In genomic region chr2:37877457-37878315, GRCh38 we compare ENCODE assay signal across 8 cellular contexts. TPM values are rescaled to one million over a fixed set of nuclear protein-coding genes. Genes with fewer than 3 reads are reported as not detected.
DNase-seq lines count a peak whose midpoint lies in the region; ATAC-seq, FAIRE-seq and TF ChIP-seq lines count a peak whose summit lies in the region.

No MANE protein-coding gene starts in this region.

- no peak overlapping the region for H4K8ac ChIP-seq in trophoblast cell (ENCODE audit: low read depth, low read length)

- no peak overlapping the region for H4K91ac ChIP-seq in trophoblast cell (ENCODE audit: low read depth, low read length)

- no peak overlapping the region for H2BK5ac ChIP-seq in trophoblast cell (ENCODE audit: low read depth, low read length, poor library complexity)

- H3K4me3 Mint-ChIP-seq in CD8-positive, alpha-beta memory T cell, result no peak overlapping the region
- H3K4me3 Mint-ChIP-seq in activated B cell treated with CpG ODN at 0.5 μM for 24 hours, result no peak overlapping the region

- H3K4me2 ChIP-seq in trophoblast cell (ENCODE audit: low read length), result no peak overlapping the region

- no peaks in the 10 kb centered on the region for H3K79me1 ChIP-seq in trophoblast cell (ENCODE audit: low read length)

- peaks cover 2 to 32% of the 10 kb centered on the region in 2 donors for H3K27me3 Mint-ChIP-seq in CD8-positive, alpha-beta memory T cell
- peaks cover 21% of the 10 kb centered on the region for H3K27me3 Mint-ChIP-seq in activated B cell treated with CpG ODN at 0.5 μM for 24 hours

- intact Hi-C loops in activated B cell treated with CpG ODN at 0.5 μM for 24 hours (cut with micrococcal nuclease), result loop anchor here (1.0 to 2.0 kb wide), 6 partner anchors 45 to 1097 kb away; no protein-coding TSS in a partner anchor

- H3K4ac ChIP-seq in trophoblast cell (ENCODE audit: low read depth, low read length), result no peak overlapping the region

- H3K36me3 ChIP-seq in CD8-positive, alpha-beta memory T cell (ENCODE audit: insufficient read depth, low read length), result no peaks in the 10 kb centered on the region
- no peaks in the 10 kb centered on the region for H3K36me3 ChIP-seq in trophoblast cell (ENCODE audit: control insufficient read depth in 1 of 2, insufficient read depth in 2 of 2, low read length in 2 of 2)

- DNase-seq in CD8-positive, alpha-beta memory T cell, result peak in 3 of 5 donors; percentile 12 to 45 (median 41)
- no peak for DNase-seq in GM19239 (ENCODE audit: insufficient read length, low spot score)
- peak; percentile 60 for DNase-seq in NCI-H2081 treated with DMSO at 0.1 percent for 48 hours (lab: John Stamatoyannopoulos, UW)
- DNase-seq in activated B cell treated with CpG ODN at 0.5 μM for 24 hours, result no peak
- DNase-seq in globus pallidus (ENCODE audit: low spot score), result peak; percentile 44
- peak; percentile 32 to 88 for DNase-seq in trophoblast cell

- no peak overlapping the region for H3K27ac Mint-ChIP-seq in CD8-positive, alpha-beta memory T cell
- no peak overlapping the region for H3K27ac Mint-ChIP-seq in activated B cell treated with CpG ODN at 0.5 μM for 24 hours

- no peaks in the 10 kb centered on the region for H3K27me3 ChIP-seq in CD8-positive, alpha-beta memory T cell (ENCODE audit: insufficient read depth, low read length, poor library complexity, severe bottlenecking)
- no peaks in the 10 kb centered on the region for H3K27me3 ChIP-seq in trophoblast cell (ENCODE audit: insufficient read depth, low read length)

- no peaks in the 10 kb centered on the region for H3K9me3 ChIP-seq in CD8-positive, alpha-beta memory T cell (ENCODE audit: low read length)
- H3K9me3 ChIP-seq in trophoblast cell (ENCODE audit: insufficient read depth, low read depth, low read length), result no peaks in the 10 kb centered on the region

- H2AFZ ChIP-seq in trophoblast cell (ENCODE audit: insufficient read depth, low read length, poor library complexity), result no peak overlapping the region

- no peaks in the 10 kb centered on the region for H3K4me1 ChIP-seq in CD8-positive, alpha-beta memory T cell (ENCODE audit: insufficient read depth, low read length)
- H3K4me1 ChIP-seq in trophoblast cell (ENCODE audit: control insufficient read depth in 1 of 2, insufficient read depth in 2 of 2, low read length in 2 of 2), result peaks cover 7 to 15% of the 10 kb centered on the region in 2 experiments

- CTCF ChIA-PET in CD8-positive, alpha-beta memory T cell (lab: Charles Lee), result interaction anchor here (0.6 to 8.5 kb wide), 36 partner anchors 8 to 1101 kb away, joined by 3 to 76 read pairs (median 4); partner anchors contain the start of genes GPATCH11 and HEATR5B
- CTCF ChIA-PET in activated B cell treated with CpG ODN at 0.5 μM for 24 hours (lab: Charles Lee), result interaction anchor here (0.8 to 7.2 kb wide), 25 partner anchors 12 to 1099 kb away, joined by 3 to 85 read pairs (median 4); partner anchors contain the start of genes CEBPZ and NDUFAF7

- POLR2A ChIA-PET in CD8-positive, alpha-beta memory T cell (lab: Charles Lee), result interaction anchor here (0.6 kb wide), 1 partner anchor 558 kb away, joined by 6 read pairs; no protein-coding TSS in a partner anchor
- POLR2A ChIA-PET in activated B cell treated with CpG ODN at 0.5 μM for 24 hours (lab: Charles Lee), result interaction anchor here (1.1 kb wide), 1 partner anchor 481 kb away, joined by 3 read pairs; no protein-coding TSS in a partner anchor

- ATAC-seq in activated B cell treated with CpG ODN at 0.5 μM for 24 hours (ENCODE audit: low read depth) (peak; percentile 57), GM21423 (IDR thresholded peaks at IDR 0.05; ENCODE audit: unreplicated experiment) (no peak), HG02623 (IDR thresholded peaks at IDR 0.05; ENCODE audit: unreplicated experiment) (no peak)

- no peaks in the 10 kb centered on the region for H3K9me3 Mint-ChIP-seq in CD8-positive, alpha-beta memory T cell
- no peaks in the 10 kb centered on the region for H3K9me3 Mint-ChIP-seq in activated B cell treated with CpG ODN at 0.5 μM for 24 hours

- peak; percentile 76 for TF ChIP-seq CTCF in activated B cell treated with CpG ODN at 0.5 μM for 24 hours (IDR thresholded peaks at IDR 0.05)

- no peak overlapping the region for H3K23ac ChIP-seq in trophoblast cell (ENCODE audit: low read length)

- H3K27ac ChIP-seq in CD8-positive, alpha-beta memory T cell (ENCODE audit: low read depth, low read length), result no peak overlapping the region
- no peak overlapping the region for H3K27ac ChIP-seq in trophoblast cell (ENCODE audit: low read depth, low read length)

- no peaks in the 10 kb centered on the region for H3K79me2 ChIP-seq in trophoblast cell (ENCODE audit: control insufficient read depth, insufficient read depth, low read length, poor library complexity)

- no peaks in the 10 kb centered on the region for H3K4me1 Mint-ChIP-seq in CD8-positive, alpha-beta memory T cell
- H3K4me1 Mint-ChIP-seq in activated B cell treated with CpG ODN at 0.5 μM for 24 hours, result peaks cover 3% of the 10 kb centered on the region

- no peak overlapping the region for H4K12ac ChIP-seq in trophoblast cell (ENCODE audit: low read depth, low read length)

- FAIRE-seq in GM19239 (lab: Jason Lieb, UNC), result peak; percentile 93

- H3K14ac ChIP-seq in trophoblast cell (ENCODE audit: low read length), result no peak overlapping the region

- no peaks in the 10 kb centered on the region for H3K36me3 Mint-ChIP-seq in CD8-positive, alpha-beta memory T cell
- no peaks in the 10 kb centered on the region for H3K36me3 Mint-ChIP-seq in activated B cell treated with CpG ODN at 0.5 μM for 24 hours (ENCODE audit: low read depth)

- no peak overlapping the region for H2AK5ac ChIP-seq in trophoblast cell (ENCODE audit: low read length)

- no peak overlapping the region for H2BK120ac ChIP-seq in trophoblast cell (ENCODE audit: insufficient read depth, low read length, poor library complexity)

- H3K4me3 ChIP-seq in CD8-positive, alpha-beta memory T cell (ENCODE audit: low read length), result no peak overlapping the region
- no peak overlapping the region for H3K4me3 ChIP-seq in trophoblast cell (ENCODE audit: low read depth, low read length)

- no peak overlapping the region for H3K9ac ChIP-seq in trophoblast cell (ENCODE audit: low read length)

- WGBS in trophoblast cell (ENCODE audit: extremely low coverage, insufficient coverage, insufficient read length), result no CpG with 5 or more reads among the region's 12 CpGs

- no peak overlapping the region for H3K18ac ChIP-seq in trophoblast cell (ENCODE audit: low read length)

- H2BK12ac ChIP-seq in trophoblast cell (ENCODE audit: low read length), result no peak overlapping the region

RNA-seq across cellular contexts. Expression of gene RMDN2, which starts 47.4 kb away (rescaled TPM):
- total RNA-seq in CD8-positive, alpha-beta memory T cell, result 1 to 10 TPM; 4.1 to 4.2 TPM
- polyA plus RNA-seq in CD8-positive, alpha-beta memory T cell, result 6.3 TPM
- total RNA-seq in activated B cell treated with CpG ODN at 0.5 μM for 24 hours, result 7.0 TPM in 2 replicates
- 1.0 and 1.1 TPM in 2 replicates for polyA plus RNA-seq in trophoblast cell (2013)

Comparison
In these comparisons a context has a peak if more than half of its experiments do, and no peak if none do; other contexts are left out.
1. DNase-seq: peak in CD8-positive, alpha-beta memory T cell (3 of 5), NCI-H2081 treated with DMSO at 0.1 percent for 48 hours (single experiment), globus pallidus (single experiment) and trophoblast cell (2 of 2); none in GM19239 (single experiment) and activated B cell treated with CpG ODN at 0.5 μM for 24 hours (single experiment).